ENCODE assay signal across 20 cellular contexts in the genomic region with DNA sequence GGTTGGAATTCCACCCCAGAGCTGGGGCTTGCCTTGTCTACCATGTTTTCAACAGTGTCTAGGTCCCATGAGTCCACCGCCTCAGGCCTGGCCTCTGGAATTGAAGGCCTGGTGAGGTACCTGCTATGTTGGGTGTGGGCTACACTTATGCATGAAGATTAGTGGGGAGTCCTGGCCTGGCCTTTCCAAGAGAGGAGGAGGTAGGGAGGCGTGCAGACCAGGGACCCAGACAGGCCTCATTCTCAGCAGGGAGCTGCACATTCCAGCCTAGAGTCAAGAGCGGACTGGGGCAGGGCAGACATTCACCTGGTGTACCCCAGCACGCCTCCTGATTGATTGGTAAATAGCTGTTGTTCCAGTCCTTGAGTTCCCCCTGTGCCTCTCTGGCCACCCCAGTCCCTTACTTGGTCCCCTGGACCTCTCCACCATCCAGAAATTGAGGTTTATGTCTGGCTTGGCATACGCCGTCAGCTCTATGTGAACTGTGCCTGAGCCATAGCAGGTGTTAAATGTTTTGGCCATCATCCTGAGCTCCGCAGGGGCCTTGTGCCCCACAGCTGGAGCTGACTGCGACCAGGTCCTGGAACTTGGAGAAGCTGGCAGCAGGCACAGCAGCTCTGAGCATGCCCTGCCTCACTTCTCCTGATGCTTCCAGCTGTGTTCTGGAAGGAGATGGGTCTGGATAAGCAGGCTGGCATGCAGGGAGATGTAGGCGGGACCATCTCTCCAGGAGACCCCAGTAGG. TPM values are rescaled to one million over a fixed set of nuclear protein-coding genes. Genes with fewer than 3 reads are reported as not detected.
DNase-seq lines count a peak whose midpoint lies in the region; ATAC-seq, FAIRE-seq and TF ChIP-seq lines count a peak whose summit lies in the region.
"Had no signal": no experiment of that assay in that cellular context is flagged by ENCODE, and none has a peak within 500 bp of the region (broad histone marks: within the 10 kb centered on the region; RNA-seq: fewer than 3 reads in every experiment).

No MANE protein-coding gene starts in this region.

- TF ChIP-seq POLR2A in HepG2 (IDR thresholded peaks at IDR 0.05; ENCODE audit: insufficient read depth in 1 of 2, low read depth in 2 of 2, low read length in 2 of 2), result no peak
- no peak for TF ChIP-seq POLR2A in right lobe of liver (IDR thresholded peaks at IDR 0.05)

- peak; percentile 6; the same call in 1 of the 3 replicates for ATAC-seq in HepG2
- ATAC-seq in right lobe of liver, result no peak
- ATAC-seq in WTC11, result no peak

- in situ Hi-C loops in HepG2 (cut with HindIII; ENCODE audit: extremely low pct_ligation_motif_present, low pct_unique_long_range_greater_than_20kb), result no loop called here

- FAIRE-seq in HepG2 (lab: Jason Lieb, UNC), result no peak

- H3K27ac Mint-ChIP-seq in WTC11, result no peak overlapping the region
- H3K27ac Mint-ChIP-seq in activated T-helper 2 cell treated with anti-CD3 and anti-CD28 coated beads, Interferon-gamma antibody, Interleukin-2, Interleukin-4, amounts not matched to agents 10 μg/mL and 5 μg/mL and 100 μg/mL, durations not matched to agents 14 hours and 24 hours and 36 hours, result no peak overlapping the region
- H3K27ac Mint-ChIP-seq: B cell; CD4-positive, CD25-positive, alpha-beta regulatory T cell had no signal

- no peaks in the 10 kb centered on the region for H4K20me1 ChIP-seq in HepG2 (ENCODE audit: insufficient read depth, low read length)
- H4K20me1 ChIP-seq in osteoblast (ENCODE audit: insufficient read depth, low read length), result no peaks in the 10 kb centered on the region

- TF ChIP-seq RAD21 in HepG2 (CRISPR knock-in tag; IDR thresholded peaks at IDR 0.05), result no peak

- H3K9me3 ChIP-seq in HepG2 (ENCODE audit: low read length), result no peaks in the 10 kb centered on the region
- no peaks in the 10 kb centered on the region for H3K9me3 ChIP-seq in right lobe of liver
- no peaks in the 10 kb centered on the region for H3K9me3 ChIP-seq in osteoblast (ENCODE audit: low read depth, low read length)
- H3K9me3 ChIP-seq: Caco-2, SJSA1 had no signal

- H3K27me3 Mint-ChIP-seq in WTC11 (ENCODE audit: low read depth), result peaks cover 8% of the 10 kb centered on the region
- peaks cover 1% of the 10 kb centered on the region for H3K27me3 Mint-ChIP-seq in activated T-helper 2 cell treated with anti-CD3 and anti-CD28 coated beads, Interferon-gamma antibody, Interleukin-2, Interleukin-4, amounts not matched to agents 10 μg/mL and 5 μg/mL and 100 μg/mL, durations not matched to agents 14 hours and 24 hours and 36 hours (ENCODE audit: low read depth)

- H3K79me2 ChIP-seq in HepG2 (ENCODE audit: insufficient read depth, low read length), result no peaks in the 10 kb centered on the region
- no peaks in the 10 kb centered on the region for H3K79me2 ChIP-seq in osteoblast (ENCODE audit: insufficient read depth, low read length)

- no peak overlapping the region for H3K9ac ChIP-seq in HepG2 (ENCODE audit: insufficient read depth, low read depth, low read length)

- POLR2A ChIA-PET in HepG2 (lab: Yijun Ruan, JAX), result interaction anchor here (1.8 kb wide), 1 partner anchor 8 kb away, joined by 11 read pairs; the partner anchor contains the start of gene VEGFA
- POLR2A ChIA-PET in WTC11 (lab: Charles Lee), result interaction anchor here (0.9 kb wide), 1 partner anchor 9 kb away, joined by 3 read pairs; the partner anchor contains the start of gene VEGFA

- TF ChIP-seq CTCF in HepG2 (CRISPR knock-in tag; IDR thresholded peaks at IDR 0.05) (no peak), right lobe of liver (IDR thresholded peaks at IDR 0.05) (no peak), WTC11 (IDR thresholded peaks at IDR 0.05) (no peak), osteoblast (IDR thresholded peaks at IDR 0.05; ENCODE audit: extremely low read depth, low read depth, low read length) (no peak)

- CTCF ChIA-PET in HepG2 (lab: Yijun Ruan, JAX; ENCODE audit: low intra/inter-chr PET ratio, low total read pairs), result no interaction called here
- CTCF ChIA-PET in WTC11 (lab: Charles Lee), result interaction anchor here (0.5 to 6.1 kb wide), 13 partner anchors 8 to 317 kb away, joined by 3 to 67 read pairs (median 5); partner anchors contain the start of gene VEGFA

- no peaks in the 10 kb centered on the region for H3K9me3 Mint-ChIP-seq in WTC11
- H3K9me3 Mint-ChIP-seq in activated T-helper 2 cell treated with anti-CD3 and anti-CD28 coated beads, Interferon-gamma antibody, Interleukin-2, Interleukin-4, amounts not matched to agents 10 μg/mL and 5 μg/mL and 100 μg/mL, durations not matched to agents 14 hours and 24 hours and 36 hours, result no peaks in the 10 kb centered on the region
- H3K9me3 Mint-ChIP-seq: CD4-positive, CD25-positive, alpha-beta regulatory T cell; H9 had no signal

- peaks cover 11 to 41% of the 10 kb centered on the region in 2 experiments; a peak in 4 of 5 replicates for H3K27me3 ChIP-seq in HepG2 (ENCODE audit: control insufficient read depth in 1 of 2, insufficient read depth in 2 of 2, low read length in 2 of 2)
- no peaks in the 10 kb centered on the region for H3K27me3 ChIP-seq in right lobe of liver
- peaks cover 6% of the 10 kb centered on the region for H3K27me3 ChIP-seq in osteoblast (ENCODE audit: insufficient read depth, low read length)
- H3K27me3 ChIP-seq: SJSA1 had no signal

- no peaks in the 10 kb centered on the region for H3K36me3 Mint-ChIP-seq in WTC11
- no peaks in the 10 kb centered on the region for H3K36me3 Mint-ChIP-seq in activated T-helper 2 cell treated with anti-CD3 and anti-CD28 coated beads, Interferon-gamma antibody, Interleukin-2, Interleukin-4, amounts not matched to agents 10 μg/mL and 5 μg/mL and 100 μg/mL, durations not matched to agents 14 hours and 24 hours and 36 hours (ENCODE audit: low read depth)
- H3K36me3 Mint-ChIP-seq: CD4-positive, CD25-positive, alpha-beta regulatory T cell had no signal

- 22% methylated on average over 9 of the region's 9 CpGs for WGBS in HepG2 (ENCODE audit: low lambda C conversion rate)
- 96% methylated on average over 5 of the region's 9 CpGs for WGBS in right lobe of liver (ENCODE audit: insufficient coverage, low coverage, low lambda C conversion rate, missing lambda C conversion rate)

- DNase-seq in HepG2 (ENCODE audit: low spot score), result no peak
- no peak for DNase-seq in right lobe of liver
- DNase-seq in WTC11 (ENCODE audit: low spot score), result no peak
- DNase-seq in osteoblast (ENCODE audit: insufficient read length, low spot score, missing footprints), result peak; percentile 65
- no peak for DNase-seq in NCI-H2171 (lab: John Stamatoyannopoulos, UW)
- no peak for DNase-seq in activated T-helper 2 cell treated with anti-CD3 and anti-CD28 coated beads, Interferon-gamma antibody, Interleukin-2, Interleukin-4, amounts not matched to agents 10 μg/mL and 5 μg/mL and 100 μg/mL, durations not matched to agents 14 hours and 24 hours and 36 hours (ENCODE audit: low spot score)
- DNase-seq in NCI-H2107 treated with DMSO at 0.1 percent for 48 hours (lab: John Stamatoyannopoulos, UW; ENCODE audit: unreplicated experiment), result no peak
- DNase-seq in stimulated activated CD4-positive, alpha-beta T cell treated with anti-CD3 and anti-CD28 coated beads, Interleukin-12 subunit alpha, Interleukin-12 subunit beta, amount 100 ng/mL, for 4 hours, result no peak
- DNase-seq: Caco-2; CD4-positive, CD25-positive, alpha-beta regulatory T cell; GF-D8; H9; IMR-90; Karpas-422; NCI-H1048; NCI-H1436; NCI-H510A had no signal

- no peak for TF ChIP-seq EP300 in HepG2 (IDR thresholded peaks at IDR 0.05; ENCODE audit: low read depth in 2 of 2, low read length in 2 of 2)
- no peak for TF ChIP-seq EP300 in HepG2 (CRISPR knock-in tag; IDR thresholded peaks at IDR 0.05; ENCODE audit: borderline replicate concordance)

- H2AFZ ChIP-seq in HepG2 (ENCODE audit: low read length), result no peak overlapping the region
- H2AFZ ChIP-seq in osteoblast (ENCODE audit: low read length), result no peak overlapping the region

- intact Hi-C loops in HepG2 (cut with micrococcal nuclease; ENCODE audit: unreplicated experiment), result loop anchor here (10.0 kb wide), 1 partner anchor 1873 kb away; no protein-coding TSS in a partner anchor
- intact Hi-C loops in right lobe of liver (cut with DNase I), result loop anchor here in 1 of 2 donors (10.0 kb wide), 1 partner anchor 47 kb away; no protein-coding TSS in a partner anchor
- intact Hi-C loops in activated T-helper 2 cell treated with anti-CD3 and anti-CD28 coated beads, Interferon-gamma antibody, Interleukin-2, Interleukin-4, amounts not matched to agents 10 μg/mL and 5 μg/mL and 100 μg/mL, durations not matched to agents 14 hours and 24 hours and 36 hours (cut with micrococcal nuclease), result no loop called here

- no TSS peak for BruUV-seq in HepG2 (replicated peaks; lab: Mats Ljungman, UMichigan)

- H3K4me1 Mint-ChIP-seq in WTC11, result peaks cover 36% of the 10 kb centered on the region
- H3K4me1 Mint-ChIP-seq in activated T-helper 2 cell treated with anti-CD3 and anti-CD28 coated beads, Interferon-gamma antibody, Interleukin-2, Interleukin-4, amounts not matched to agents 10 μg/mL and 5 μg/mL and 100 μg/mL, durations not matched to agents 14 hours and 24 hours and 36 hours (ENCODE audit: low read depth), result peaks cover 7% of the 10 kb centered on the region
- H3K4me1 Mint-ChIP-seq: CD4-positive, CD25-positive, alpha-beta regulatory T cell had no signal

- H3K4me3 Mint-ChIP-seq in WTC11, result no peak overlapping the region
- H3K4me3 Mint-ChIP-seq in activated T-helper 2 cell treated with anti-CD3 and anti-CD28 coated beads, Interferon-gamma antibody, Interleukin-2, Interleukin-4, amounts not matched to agents 10 μg/mL and 5 μg/mL and 100 μg/mL, durations not matched to agents 14 hours and 24 hours and 36 hours (ENCODE audit: low read depth), result no peak overlapping the region
- H3K4me3 Mint-ChIP-seq: B cell; CD4-positive, CD25-positive, alpha-beta regulatory T cell; H9 had no signal

- no peaks in the 10 kb centered on the region for H3K36me3 ChIP-seq in HepG2 (replicated peaks in 1 of 2; ENCODE audit: control insufficient read depth in 1 of 2, insufficient read depth in 2 of 2, low read length in 2 of 2)
- H3K36me3 ChIP-seq in right lobe of liver, result no peaks in the 10 kb centered on the region
- no peaks in the 10 kb centered on the region for H3K36me3 ChIP-seq in osteoblast (ENCODE audit: insufficient read depth, low read length)
- H3K36me3 ChIP-seq: SJSA1 had no signal

- H3K27ac ChIP-seq in HepG2 (ENCODE audit: extremely low read length, insufficient read depth, low read length) (no peak overlapping the region), right lobe of liver (no peak overlapping the region), osteoblast (ENCODE audit: low read depth, low read length) (no peak overlapping the region)
- H3K27ac ChIP-seq: HL-60, SJSA1 had no signal

- H3K4me2 ChIP-seq in HepG2 (ENCODE audit: low read depth, low read length) (no peak overlapping the region; the same call in 1 of the 2 replicates), osteoblast (ENCODE audit: insufficient read depth, low read length) (no peak overlapping the region)

- H3K4me3 ChIP-seq in HepG2 (replicated peaks in 1 of 3; ENCODE audit: insufficient read depth in 1 of 3, low read depth in 2 of 3, low read length in 3 of 3), result no peak overlapping the region
- no peak overlapping the region for H3K4me3 ChIP-seq in right lobe of liver
- no peak overlapping the region for H3K4me3 ChIP-seq in osteoblast (ENCODE audit: insufficient read depth, low read length)
- H3K4me3 ChIP-seq: SJSA1 had no signal

- H3K4me1 ChIP-seq in HepG2 (ENCODE audit: insufficient read depth, low read length), result peaks cover 78% of the 10 kb centered on the region
- H3K4me1 ChIP-seq in right lobe of liver, result peaks cover 0 to 4% (median 0%) of the 10 kb centered on the region in 4 donors
- H3K4me1 ChIP-seq in osteoblast (ENCODE audit: insufficient read depth, low read length), result peaks cover 12% of the 10 kb centered on the region

RNA-seq across cellular contexts. Expression of gene VEGFA, which starts 8.2 kb away (rescaled TPM):
- 34.1 and 68.1 TPM in 2 replicates for total RNA-seq in HepG2 (2016; rRNA removed; fragmentation: Illumina TruSeq; extraction: Trizol)
- total RNA-seq in HepG2 (2016; cell fraction: cytosol; rRNA removed; fragmentation: Illumina TruSeq; extraction: Trizol; ENCODE audit: low read depth), result 13.4 and 14.2 TPM in 2 replicates
- 26.8 and 72.7 TPM in 2 replicates for total RNA-seq in HepG2 (2016; cell fraction: insoluble cytoplasmic fraction; rRNA removed; fragmentation: Illumina TruSeq; extraction: Trizol)
- total RNA-seq in HepG2 (2016; cell fraction: membrane; rRNA removed; fragmentation: Illumina TruSeq; extraction: Trizol), result 33.1 and 34.4 TPM in 2 replicates
- total RNA-seq in HepG2 (2016; cell fraction: nucleus; rRNA removed; fragmentation: Illumina TruSeq; extraction: Trizol), result 81.5 and 95.8 TPM in 2 replicates
- 629 and 1,104 TPM in 2 replicates for polyA plus RNA-seq in HepG2 (2011; rRNA removed)
- polyA plus RNA-seq in HepG2 (2011; cell fraction: cytosol; rRNA removed), result 292 and 298 TPM in 2 replicates
- polyA plus RNA-seq in HepG2 (2011; cell fraction: nucleus; rRNA removed), result 3,652 and 4,474 TPM in 2 replicates
- polyA plus RNA-seq in HepG2 (2012), result 463 and 546 TPM in 2 replicates
- polyA plus RNA-seq in HepG2 (2016; cell fraction: cytosol; fragmentation: Illumina TruSeq; extraction: Trizol; ENCODE audit: low read depth), result 9.2 and 10.7 TPM in 2 replicates
- 34.1 and 41.6 TPM in 2 replicates for polyA plus RNA-seq in HepG2 (2016; cell fraction: insoluble cytoplasmic fraction; fragmentation: Illumina TruSeq; extraction: Trizol; ENCODE audit: low read depth)
- 24.8 and 25.3 TPM in 2 replicates for polyA plus RNA-seq in HepG2 (2016; cell fraction: membrane; fragmentation: Illumina TruSeq; extraction: Trizol; ENCODE audit: low read depth)
- polyA plus RNA-seq in HepG2 (2016; cell fraction: nucleus; fragmentation: Illumina TruSeq; extraction: Trizol; ENCODE audit: insufficient read depth, low read depth), result 253 and 267 TPM in 2 replicates
- 238 and 645 TPM in 2 replicates for polyA minus RNA-seq in HepG2 (2011; rRNA and poly(A)+ RNA removed; ENCODE audit: low replicate concordance)
- 122 and 136 TPM in 2 replicates for polyA minus RNA-seq in HepG2 (2011; cell fraction: cytosol; rRNA and poly(A)+ RNA removed)
- polyA minus RNA-seq in HepG2 (2011; cell fraction: nucleus; rRNA and poly(A)+ RNA removed), result 312 and 405 TPM in 2 replicates
- 100 to 1,000 TPM in 5 of 6 experiments, 10 to 100 TPM in 1; 91.3 to 571 (median 132) TPM for total RNA-seq in right lobe of liver
- total RNA-seq in WTC11 (2021), result 41.9 to 44.4 TPM (median 43.8 TPM) in 3 replicates
- total RNA-seq in osteoblast, result 152 and 193 TPM in 2 replicates
- 50.7 and 55.2 TPM in 2 replicates for total RNA-seq in activated T-helper 2 cell treated with anti-CD3 and anti-CD28 coated beads, Interferon-gamma antibody, Interleukin-2, Interleukin-4, amounts not matched to agents 10 μg/mL and 5 μg/mL and 100 μg/mL, durations not matched to agents 14 hours and 24 hours and 36 hours
